ENCODE assay signal across 23 cellular contexts in genomic region chr16:27752241-27752640, GRCh38.
"Had no signal": no experiment of that assay in that cellular context is flagged by ENCODE, and none has a peak within 500 bp of the region (broad histone marks: within the 10 kb centered on the region; RNA-seq: fewer than 3 reads in every experiment).

No MANE protein-coding gene starts in this region.

- H3K36me3 ChIP-seq: neural progenitor cell, ovary, right lobe of liver, thoracic aorta had no signal

- H3K4me1 ChIP-seq: neural progenitor cell, psoas muscle, right lobe of liver, vagina had no signal

- ATAC-seq: natural killer cell; psoas muscle; right cardiac atrium; right lobe of liver; stimulated activated effector memory CD8-positive, alpha-beta T cell treated with anti-CD3 and anti-CD28 coated beads, Interleukin-12 subunit alpha, Interleukin-12 subunit beta, amount 100 ng/mL, for 72 hours; stimulated activated naive B cell treated with anti-CD40 and anti-IgM and Interleukin-4, amounts not matched to agents 10 μg/mL and 1 μg/mL and 100 μg/mL, for 72 hours had no signal

- DNase-seq: natural killer cell; ovary; right cardiac atrium; right lobe of liver; sigmoid colon; small intestine; stimulated activated CD4-positive, alpha-beta T cell treated with anti-CD3 and anti-CD28 coated beads, Interleukin-15, amount 100 ng/mL, for 24 hours; stimulated activated CD4-positive, alpha-beta T cell treated with anti-CD3 and anti-CD28 coated beads, Interleukin-2, amount 100 ng/mL, for 24 hours; stimulated activated CD4-positive, alpha-beta T cell treated with anti-CD3 and anti-CD28 coated beads, Interleukin-2, amount 100 ng/mL, for 48 hours; stimulated activated CD4-positive, alpha-beta T cell treated with anti-CD3 and anti-CD28 coated beads, Interleukin-4, amount 100 ng/mL, for 24 hours; stimulated activated naive B cell treated with anti-CD40 and anti-IgM and Interleukin-4, amounts not matched to agents 10 μg/mL and 1 μg/mL and 100 μg/mL, for 72 hours; stimulated activated naive CD4-positive, alpha-beta T cell treated with Interleukin-2 at 50 U/mL for 16 hours; stomach; thyroid gland; trophoblast cell; upper lobe of left lung had no signal

- H3K4me3 ChIP-seq: neural progenitor cell, ovary, psoas muscle, right lobe of liver, sigmoid colon, stomach, thoracic aorta, thyroid gland, tibial nerve, upper lobe of left lung, vagina had no signal

- H3K9me3 ChIP-seq: ovary, psoas muscle, right lobe of liver, sigmoid colon, stomach, thoracic aorta, thyroid gland, tibial nerve, upper lobe of left lung, vagina had no signal

- H3K27ac ChIP-seq: neural progenitor cell, ovary, parathyroid adenoma, psoas muscle, right lobe of liver, sigmoid colon, stomach, thoracic aorta, thyroid gland, tibial nerve, upper lobe of left lung, vagina had no signal

- H3K27me3 ChIP-seq: neural progenitor cell, ovary, right lobe of liver, sigmoid colon, stomach, thyroid gland, tibial nerve, upper lobe of left lung, vagina had no signal

- H3K9ac ChIP-seq: neural progenitor cell, parathyroid adenoma had no signal

- H3K4me2 ChIP-seq: neural progenitor cell had no signal
